ENCODE assay signal across 20 cellular contexts in genomic region chr2:56410140-56410539, GRCh38.
"Had no signal": no experiment of that assay in that cellular context is flagged by ENCODE, and none has a peak within 500 bp of the region (broad histone marks: within the 10 kb centered on the region; RNA-seq: fewer than 3 reads in every experiment).

No MANE protein-coding gene starts in this region.

- H3K36me3 Mint-ChIP-seq: activated naive CD8-positive, alpha-beta T cell treated with anti-CD3 and anti-CD28 coated beads for 36 hours; memory B cell had no signal

- H3K27me3 ChIP-seq: hepatocyte, neutrophil, tibial artery, uterus had no signal

- H2AFZ ChIP-seq: hepatocyte, parathyroid adenoma had no signal

- H3K4me1 ChIP-seq: left ventricle myocardium inferior, parathyroid adenoma, tibial artery, uterus had no signal

- H3K4me1 Mint-ChIP-seq: activated naive CD8-positive, alpha-beta T cell treated with anti-CD3 and anti-CD28 coated beads for 36 hours; memory B cell; naive thymus-derived CD8-positive, alpha-beta T cell had no signal

- FAIRE-seq: keratinocyte had no signal

- H3K27ac Mint-ChIP-seq: activated naive CD8-positive, alpha-beta T cell treated with anti-CD3 and anti-CD28 coated beads for 36 hours; activated T-helper 1 cell treated with anti-CD3 and anti-CD28 coated beads, Interleukin-12 subunit alpha, Interleukin-12 subunit beta, Interleukin-2, Interleukin-4 antibody, amounts not matched to agents 30 ng/mL and 10 ng/mL and 1 ng/mL, durations not matched to agents 14 hours and 24 hours and 36 hours; memory B cell; naive thymus-derived CD8-positive, alpha-beta T cell had no signal

- H3K4me3 Mint-ChIP-seq: activated naive CD8-positive, alpha-beta T cell treated with anti-CD3 and anti-CD28 coated beads for 36 hours; activated T-helper 1 cell treated with anti-CD3 and anti-CD28 coated beads, Interleukin-12 subunit alpha, Interleukin-12 subunit beta, Interleukin-2, Interleukin-4 antibody, amounts not matched to agents 30 ng/mL and 10 ng/mL and 1 ng/mL, durations not matched to agents 14 hours and 24 hours and 36 hours; memory B cell; naive thymus-derived CD8-positive, alpha-beta T cell had no signal

- DNase-seq: activated CD4-positive, alpha-beta T cell treated with anti-CD3 and anti-CD28 coated beads, Interleukin-2, amount 50 U/mL, for 1 hour; activated CD8-positive, alpha-beta memory T cell treated with anti-CD3 and anti-CD28 coated beads for 24 hours; activated naive CD8-positive, alpha-beta T cell treated with anti-CD3 and anti-CD28 coated beads for 36 hours; cerebellar nuclear complex; effector CD8-positive, alpha-beta T cell; left ventricle myocardium inferior; naive thymus-derived CD8-positive, alpha-beta T cell; retina; stimulated activated CD4-positive, alpha-beta T cell treated with anti-CD3 and anti-CD28 coated beads, Interleukin-15, amount 100 ng/mL, for 24 hours; stimulated activated CD4-positive, alpha-beta T cell treated with anti-CD3 and anti-CD28 coated beads, Interleukin-4, amount 100 ng/mL, for 1 hour; stimulated activated naive CD4-positive, alpha-beta T cell; tibial artery; uterus had no signal

- H3K27ac ChIP-seq: epithelial cell of prostate, hepatocyte, left ventricle myocardium inferior, neutrophil, parathyroid adenoma, tibial artery, uterus had no signal

- ATAC-seq: naive thymus-derived CD8-positive, alpha-beta T cell had no signal

- H3K27me3 Mint-ChIP-seq: activated naive CD8-positive, alpha-beta T cell treated with anti-CD3 and anti-CD28 coated beads for 36 hours; memory B cell; naive thymus-derived CD8-positive, alpha-beta T cell had no signal

- H3K9me3 ChIP-seq: left ventricle myocardium inferior, neutrophil, uterus had no signal

- H3K9ac ChIP-seq: parathyroid adenoma had no signal

- H3K4me3 ChIP-seq: hepatocyte, left ventricle myocardium inferior, tibial artery, uterus had no signal

- H3K36me3 ChIP-seq: left ventricle myocardium inferior, neutrophil, tibial artery, uterus had no signal

- H3K4me2 ChIP-seq: hepatocyte had no signal

- H3K9me3 Mint-ChIP-seq: activated naive CD8-positive, alpha-beta T cell treated with anti-CD3 and anti-CD28 coated beads for 36 hours; activated T-helper 1 cell treated with anti-CD3 and anti-CD28 coated beads, Interleukin-12 subunit alpha, Interleukin-12 subunit beta, Interleukin-2, Interleukin-4 antibody, amounts not matched to agents 30 ng/mL and 10 ng/mL and 1 ng/mL, durations not matched to agents 14 hours and 24 hours and 36 hours had no signal
